Comparison of ENCODE assay signal across 1 cellular context in the genomic region with DNA sequence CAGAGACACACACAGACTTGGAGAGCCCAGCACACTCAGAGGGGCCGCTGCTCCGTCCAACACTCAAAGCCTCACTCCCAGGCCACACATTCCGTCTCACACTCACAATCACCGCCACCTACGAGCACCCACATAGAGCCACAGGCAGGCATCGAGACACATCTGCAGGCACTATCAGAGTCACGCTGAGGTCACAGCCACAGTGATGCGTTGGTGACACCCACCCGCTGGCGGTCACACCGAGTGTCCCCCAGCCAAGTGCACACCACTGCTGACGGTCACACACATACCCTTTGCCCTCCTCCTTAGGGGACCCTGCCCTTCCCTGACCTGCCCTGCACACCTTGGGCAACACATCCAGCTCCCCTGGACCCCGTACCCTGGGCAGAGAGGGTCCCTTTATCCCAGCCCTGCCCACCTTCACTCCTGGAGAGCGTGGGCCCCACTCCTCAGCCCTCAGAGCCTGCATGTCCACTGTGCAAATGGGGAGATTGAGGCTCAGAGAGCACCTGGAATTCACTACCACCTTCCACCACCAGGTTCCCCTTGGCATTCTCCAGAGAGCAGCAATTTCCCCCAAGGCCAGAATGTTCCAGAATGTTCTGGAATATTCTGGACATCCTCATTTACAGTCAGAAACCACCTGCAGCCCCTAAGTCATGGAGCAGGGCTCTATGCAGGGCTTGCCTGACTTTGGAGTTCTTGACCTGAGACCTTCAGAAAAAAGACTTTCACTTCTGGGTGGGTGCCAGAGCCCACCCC.
TF ChIP-seq lines count a peak whose summit lies in the region.

No MANE protein-coding gene starts in this region.

TF ChIP-seq in IMR-90, 13 proteins besides CTCF, POLR2A, EP300 and RAD21:
- no peak for TF ChIP-seq BHLHE40 (IDR thresholded peaks at IDR 0.05; ENCODE audit: low read depth, low read length)
- no peak for TF ChIP-seq USF2 (IDR thresholded peaks at IDR 0.05; ENCODE audit: low read depth, low read length)
- TF ChIP-seq NFE2L2 (IDR thresholded peaks at IDR 0.05; ENCODE audit: low read depth, low read length), result no peak
- no peak for TF ChIP-seq CEBPB (IDR thresholded peaks at IDR 0.05; ENCODE audit: low read depth, low read length)
- TF ChIP-seq, protein P1, sequence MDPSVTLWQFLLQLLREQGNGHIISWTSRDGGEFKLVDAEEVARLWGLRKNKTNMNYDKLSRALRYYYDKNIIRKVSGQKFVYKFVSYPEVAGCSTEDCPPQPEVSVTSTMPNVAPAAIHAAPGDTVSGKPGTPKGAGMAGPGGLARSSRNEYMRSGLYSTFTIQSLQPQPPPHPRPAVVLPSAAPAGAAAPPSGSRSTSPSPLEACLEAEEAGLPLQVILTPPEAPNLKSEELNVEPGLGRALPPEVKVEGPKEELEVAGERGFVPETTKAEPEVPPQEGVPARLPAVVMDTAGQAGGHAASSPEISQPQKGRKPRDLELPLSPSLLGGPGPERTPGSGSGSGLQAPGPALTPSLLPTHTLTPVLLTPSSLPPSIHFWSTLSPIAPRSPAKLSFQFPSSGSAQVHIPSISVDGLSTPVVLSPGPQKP (IDR thresholded peaks at IDR 0.05; ENCODE audit: borderline replicate concordance, low read depth, low read length), result no peak
- TF ChIP-seq RCOR1 (IDR thresholded peaks at IDR 0.05; ENCODE audit: insufficient replicate concordance, low read length), result no peak
- TF ChIP-seq CHD1 (IDR thresholded peaks at IDR 0.05; ENCODE audit: low read depth, low read length), result no peak
